Comparison of ENCODE assay signal across 2 cellular contexts in genomic region chrX:118989886-118990285, GRCh38.
TF ChIP-seq lines count a peak whose summit lies in the region.

No MANE protein-coding gene starts in this region.

TF ChIP-seq in IMR-90, 13 proteins besides CTCF, POLR2A, EP300 and RAD21 (continued from another document):
- no peak for TF ChIP-seq USF2 (IDR thresholded peaks at IDR 0.05; ENCODE audit: low read depth, low read length)
- no peak for TF ChIP-seq RCOR1 (IDR thresholded peaks at IDR 0.05; ENCODE audit: insufficient replicate concordance, low read length)
- no peak for TF ChIP-seq SMC3 (IDR thresholded peaks at IDR 0.05; ENCODE audit: low read depth, low read length)
- TF ChIP-seq CHD1 (IDR thresholded peaks at IDR 0.05; ENCODE audit: low read depth, low read length), result no peak
- TF ChIP-seq, protein P1, sequence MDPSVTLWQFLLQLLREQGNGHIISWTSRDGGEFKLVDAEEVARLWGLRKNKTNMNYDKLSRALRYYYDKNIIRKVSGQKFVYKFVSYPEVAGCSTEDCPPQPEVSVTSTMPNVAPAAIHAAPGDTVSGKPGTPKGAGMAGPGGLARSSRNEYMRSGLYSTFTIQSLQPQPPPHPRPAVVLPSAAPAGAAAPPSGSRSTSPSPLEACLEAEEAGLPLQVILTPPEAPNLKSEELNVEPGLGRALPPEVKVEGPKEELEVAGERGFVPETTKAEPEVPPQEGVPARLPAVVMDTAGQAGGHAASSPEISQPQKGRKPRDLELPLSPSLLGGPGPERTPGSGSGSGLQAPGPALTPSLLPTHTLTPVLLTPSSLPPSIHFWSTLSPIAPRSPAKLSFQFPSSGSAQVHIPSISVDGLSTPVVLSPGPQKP (IDR thresholded peaks at IDR 0.05; ENCODE audit: borderline replicate concordance, low read depth, low read length), result no peak
- TF ChIP-seq FOS (IDR thresholded peaks at IDR 0.05; ENCODE audit: low read depth, low read length), result no peak
- TF ChIP-seq BHLHE40 (IDR thresholded peaks at IDR 0.05; ENCODE audit: low read depth, low read length), result no peak
TF ChIP-seq in IMR-90: peak in this region for 0.

TF ChIP-seq in WTC11, 78 proteins besides CTCF, POLR2A, EP300 and RAD21 (continued from another document):
- TF ChIP-seq AFF4 (CRISPR knock-in tag; IDR thresholded peaks at IDR 0.05; ENCODE audit: borderline replicate concordance), result no peak
